In the genomic region with DNA sequence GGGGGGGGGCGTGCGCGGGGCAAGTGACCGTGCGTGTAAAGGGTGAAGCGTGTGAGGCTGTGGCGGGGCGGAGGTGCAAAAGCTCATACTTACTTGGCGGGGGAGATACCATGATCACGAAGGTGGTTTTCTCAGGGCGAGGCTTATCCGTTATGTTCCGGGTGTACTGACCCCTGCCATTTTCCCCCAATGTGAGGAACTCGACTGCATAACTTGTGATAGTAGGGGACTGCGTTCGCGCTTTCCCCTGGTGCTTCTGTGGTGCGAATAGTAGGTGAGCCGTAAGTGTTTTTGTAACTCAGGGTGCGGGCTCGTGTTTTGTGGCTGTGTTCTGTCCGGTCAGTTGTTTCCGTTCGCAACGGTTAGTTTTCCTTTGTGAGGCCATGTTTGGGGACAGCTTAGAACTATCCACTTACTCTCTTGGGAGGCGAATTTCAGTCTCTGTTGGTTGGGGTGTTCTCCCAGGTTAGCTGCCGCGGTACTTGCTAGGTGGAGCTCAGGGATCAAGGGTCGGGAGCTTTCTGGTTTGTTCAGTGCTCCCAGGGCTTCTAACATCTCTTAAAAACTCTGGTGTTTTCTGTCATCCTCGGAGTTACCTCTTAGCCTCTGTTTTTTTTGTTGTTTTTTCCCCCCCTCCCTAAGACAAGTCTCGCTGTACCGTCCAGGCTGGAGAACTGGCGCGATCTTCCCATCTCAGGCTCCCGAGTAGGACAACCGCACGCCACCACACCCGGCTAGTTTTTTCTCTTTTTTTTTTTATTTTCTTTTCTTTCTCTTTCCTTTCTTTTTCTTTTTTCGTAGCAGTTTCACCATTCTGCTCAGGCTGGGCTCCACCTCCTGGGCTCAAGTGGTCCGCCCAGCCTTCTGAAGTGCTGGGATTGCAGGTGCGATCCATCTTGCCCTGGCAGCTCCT, we compare ENCODE assay signal across 8 cellular contexts. TPM values are rescaled to one million over a fixed set of nuclear protein-coding genes. Genes with fewer than 3 reads are reported as not detected.
DNase-seq lines count a peak whose midpoint lies in the region; ATAC-seq, FAIRE-seq and TF ChIP-seq lines count a peak whose summit lies in the region.
"Not testable (repeated sequence)": the region's sequence is repeated elsewhere in the genome, so short reads cannot be mapped to it uniquely, and the experiment has no call there.

No MANE protein-coding gene starts in this region.

- peak; percentile 98 to 99 for TF ChIP-seq POLR2A in sigmoid colon (IDR thresholded peaks at IDR 0.05)

- H3K27me3 ChIP-seq in bronchial epithelial cell (ENCODE audit: control insufficient read depth, insufficient read depth, low read length); iPS-18a (ENCODE audit: control insufficient read depth, insufficient read depth, low read length); sigmoid colon: not testable (repeated sequence)

- not testable (repeated sequence) for H3K27ac ChIP-seq in iPS-18a (ENCODE audit: low read length)
- peak overlapping the region; percentile 79 to 86 (median 82) for H3K27ac ChIP-seq in sigmoid colon

- not testable (repeated sequence) for H3K9me3 ChIP-seq in iPS-18a (ENCODE audit: control insufficient read depth, low read depth, low read length); sigmoid colon

- CTCF ChIA-PET in WTC11 (lab: Charles Lee), result not testable (repeated sequence)

- not testable (repeated sequence) for TF ChIP-seq CTCF in WTC11 (IDR thresholded peaks at IDR 0.05); bronchial epithelial cell (IDR thresholded peaks at IDR 0.05; ENCODE audit: insufficient read depth, low read length, severe bottlenecking); sigmoid colon (IDR thresholded peaks at IDR 0.05)

- 1% methylated on average over 39 to 41 of the region's 41 CpGs for WGBS in sigmoid colon, 2 donors

- not testable (repeated sequence) for H3K36me3 Mint-ChIP-seq in WTC11

- H3K4me1 Mint-ChIP-seq in WTC11, result not testable (repeated sequence)

- intact Hi-C loops in sigmoid colon (cut with DNase I), result not testable (repeated sequence)

- ATAC-seq in GM18873 (IDR thresholded peaks at IDR 0.05; ENCODE audit: low FRiP score, unreplicated experiment) (peak; percentile 83), HG03066 (IDR thresholded peaks at IDR 0.05; ENCODE audit: low read depth, unreplicated experiment) (peak; percentile 74), WTC11 (peak; percentile 89)

- DNase-seq in 8988T, result peak; percentile 26
- DNase-seq in NCI-H2196 treated with DMSO at 0.1 percent for 48 hours (lab: John Stamatoyannopoulos, UW; ENCODE audit: unreplicated experiment), result peak; percentile 81
- peak; percentile 76 for DNase-seq in WTC11 (ENCODE audit: low spot score)
- DNase-seq in bronchial epithelial cell (ENCODE audit: low read depth), result peak; percentile 96
- DNase-seq in sigmoid colon, result peak; percentile 97

- H3K36me3 ChIP-seq in bronchial epithelial cell (ENCODE audit: control insufficient read depth, insufficient read depth, low read length); iPS-18a (ENCODE audit: control insufficient read depth, low read depth, low read length); sigmoid colon: not testable (repeated sequence)

- peak overlapping the region; percentile 39 for H3K4me3 ChIP-seq in bronchial epithelial cell (ENCODE audit: low read depth, low read length)
- H3K4me3 ChIP-seq in iPS-18a (ENCODE audit: low read length), result peak overlapping the region; percentile 48
- H3K4me3 ChIP-seq in sigmoid colon, result peak overlapping the region; percentile 29 to 54 (median 48)

- not testable (repeated sequence) for H3K27me3 Mint-ChIP-seq in WTC11 (ENCODE audit: low read depth)

- POLR2A ChIA-PET in WTC11 (lab: Charles Lee), result interaction anchor here (0.9 to 1.5 kb wide), 3 partner anchors 133 to 139 kb away, joined by 3 to 10 read pairs (median 6); no protein-coding TSS in a partner anchor

- H3K27ac Mint-ChIP-seq in WTC11, result peak overlapping the region; percentile 100

- H3K4me1 ChIP-seq in iPS-18a (ENCODE audit: control insufficient read depth, low read depth, low read length); sigmoid colon: not testable (repeated sequence)

- H3K9me3 Mint-ChIP-seq in WTC11, result not testable (repeated sequence)

- peak overlapping the region; percentile 98 for H3K4me3 Mint-ChIP-seq in WTC11

- peak overlapping the region; percentile 39 for H3K9ac ChIP-seq in iPS-18a (ENCODE audit: low read length)

- not testable (repeated sequence) for FAIRE-seq in bronchial epithelial cell (lab: Jason Lieb, UNC)

- not testable (repeated sequence) for TF ChIP-seq EP300 in sigmoid colon (IDR thresholded peaks at IDR 0.05)

TF ChIP-seq in WTC11, 78 proteins besides CTCF, POLR2A, EP300 and RAD21 (continues in another document):
- TF ChIP-seq GTF2I (CRISPR knock-in tag; conservative IDR thresholded peaks at IDR 0.05), result peak; percentile 93
- TF ChIP-seq ZNF671 (CRISPR knock-in tag; IDR thresholded peaks at IDR 0.05), result peak; percentile 100
- TF ChIP-seq KAT7 (CRISPR knock-in tag; IDR thresholded peaks at IDR 0.05; ENCODE audit: borderline replicate concordance), result 0 out of 2 replicates have a peak, but pooled peaks have one; percentile 85
- TF ChIP-seq, protein P1, sequence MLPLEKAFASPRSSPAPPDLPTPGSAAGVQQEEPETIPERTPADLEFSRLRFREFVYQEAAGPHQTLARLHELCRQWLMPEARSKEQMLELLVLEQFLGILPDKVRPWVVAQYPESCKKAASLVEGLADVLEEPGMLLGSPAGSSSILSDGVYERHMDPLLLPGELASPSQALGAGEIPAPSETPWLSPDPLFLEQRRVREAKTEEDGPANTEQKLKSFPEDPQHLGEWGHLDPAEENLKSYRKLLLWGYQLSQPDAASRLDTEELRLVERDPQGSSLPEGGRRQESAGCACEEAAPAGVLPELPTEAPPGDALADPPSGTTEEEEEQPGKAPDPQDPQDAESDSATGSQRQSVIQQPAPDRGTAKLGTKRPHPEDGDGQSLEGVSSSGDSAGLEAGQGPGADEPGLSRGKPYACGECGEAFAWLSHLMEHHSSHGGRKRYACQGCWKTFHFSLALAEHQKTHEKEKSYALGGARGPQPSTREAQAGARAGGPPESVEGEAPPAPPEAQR (CRISPR knock-in tag; IDR thresholded peaks at IDR 0.05), result peak; percentile 63; the same call in 1 of the 2 replicates
- TF ChIP-seq, protein P2, sequence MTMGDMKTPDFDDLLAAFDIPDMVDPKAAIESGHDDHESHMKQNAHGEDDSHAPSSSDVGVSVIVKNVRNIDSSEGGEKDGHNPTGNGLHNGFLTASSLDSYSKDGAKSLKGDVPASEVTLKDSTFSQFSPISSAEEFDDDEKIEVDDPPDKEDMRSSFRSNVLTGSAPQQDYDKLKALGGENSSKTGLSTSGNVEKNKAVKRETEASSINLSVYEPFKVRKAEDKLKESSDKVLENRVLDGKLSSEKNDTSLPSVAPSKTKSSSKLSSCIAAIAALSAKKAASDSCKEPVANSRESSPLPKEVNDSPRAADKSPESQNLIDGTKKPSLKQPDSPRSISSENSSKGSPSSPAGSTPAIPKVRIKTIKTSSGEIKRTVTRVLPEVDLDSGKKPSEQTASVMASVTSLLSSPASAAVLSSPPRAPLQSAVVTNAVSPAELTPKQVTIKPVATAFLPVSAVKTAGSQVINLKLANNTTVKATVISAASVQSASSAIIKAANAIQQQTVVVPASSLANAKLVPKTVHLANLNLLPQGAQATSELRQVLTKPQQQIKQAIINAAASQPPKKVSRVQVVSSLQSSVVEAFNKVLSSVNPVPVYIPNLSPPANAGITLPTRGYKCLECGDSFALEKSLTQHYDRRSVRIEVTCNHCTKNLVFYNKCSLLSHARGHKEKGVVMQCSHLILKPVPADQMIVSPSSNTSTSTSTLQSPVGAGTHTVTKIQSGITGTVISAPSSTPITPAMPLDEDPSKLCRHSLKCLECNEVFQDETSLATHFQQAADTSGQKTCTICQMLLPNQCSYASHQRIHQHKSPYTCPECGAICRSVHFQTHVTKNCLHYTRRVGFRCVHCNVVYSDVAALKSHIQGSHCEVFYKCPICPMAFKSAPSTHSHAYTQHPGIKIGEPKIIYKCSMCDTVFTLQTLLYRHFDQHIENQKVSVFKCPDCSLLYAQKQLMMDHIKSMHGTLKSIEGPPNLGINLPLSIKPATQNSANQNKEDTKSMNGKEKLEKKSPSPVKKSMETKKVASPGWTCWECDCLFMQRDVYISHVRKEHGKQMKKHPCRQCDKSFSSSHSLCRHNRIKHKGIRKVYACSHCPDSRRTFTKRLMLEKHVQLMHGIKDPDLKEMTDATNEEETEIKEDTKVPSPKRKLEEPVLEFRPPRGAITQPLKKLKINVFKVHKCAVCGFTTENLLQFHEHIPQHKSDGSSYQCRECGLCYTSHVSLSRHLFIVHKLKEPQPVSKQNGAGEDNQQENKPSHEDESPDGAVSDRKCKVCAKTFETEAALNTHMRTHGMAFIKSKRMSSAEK (CRISPR knock-in tag; IDR thresholded peaks at IDR 0.05; ENCODE audit: borderline replicate concordance), result peak; percentile 100
- TF ChIP-seq MYBL2 (CRISPR knock-in tag; IDR thresholded peaks at IDR 0.05), result peak; percentile 89
- TF ChIP-seq CREB1 (CRISPR knock-in tag; IDR thresholded peaks at IDR 0.05), result peak; percentile 83
- TF ChIP-seq FOXP1 (CRISPR knock-in tag; IDR thresholded peaks at IDR 0.05; ENCODE audit: borderline replicate concordance), result peak; percentile 55; the same call in 1 of the 2 replicates
- TF ChIP-seq ELF4 (CRISPR knock-in tag; IDR thresholded peaks at IDR 0.05; ENCODE audit: low read depth), result 0 out of 2 replicates have a peak, but pooled peaks have one; percentile 22

RNA-seq across cellular contexts. Expression of a gene that starts 39.3 kb away (rescaled TPM):
- total RNA-seq in WTC11 (2021) (not detected in 3 replicates), bronchial epithelial cell (not detected in 2 replicates), sigmoid colon (not detected)
- under 1 TPM in 1 of 3 donors, not detected in 2; 0.17 TPM for polyA plus RNA-seq in sigmoid colon

RNA-seq across cellular contexts. Expression of a gene that starts 48.7 kb away (rescaled TPM):
- total RNA-seq in WTC11 (2021), result 13.1 to 16.3 TPM (median 15.2 TPM) in 3 replicates
- total RNA-seq in bronchial epithelial cell, result 29.0 and 29.7 TPM in 2 replicates
- 10 to 100 TPM; 16.4 to 23.0 (median 19.3) TPM for total RNA-seq in sigmoid colon
- 10 to 100 TPM in 1 of 3 donors, 1 to 10 TPM in 2; 3.0 to 10.1 (median 5.4) TPM for polyA plus RNA-seq in sigmoid colon

Comparison
In these comparisons a context has a peak if more than half of its experiments do, and no peak if none do; other contexts are left out.
1. DNase-seq: peak in every context shown above with its lines; median percentile 97 in sigmoid colon; 96 in bronchial epithelial cell; 81 in NCI-H2196 treated with DMSO at 0.1 percent for 48 hours; 76 in WTC11; 26 in 8988T.